In genomic region chr12:53324779-53325538, GRCh38 we compare ENCODE assay signal across 8 cellular contexts. TPM values are rescaled to one million over a fixed set of nuclear protein-coding genes. Genes with fewer than 3 reads are reported as not detected.
DNase-seq lines count a peak whose midpoint lies in the region; FAIRE-seq lines count a peak whose summit lies in the region.

No MANE protein-coding gene starts in this region.

- H3K4me1 ChIP-seq in ES-I3 (ENCODE audit: insufficient read depth, low read length), result peaks cover 11% of the 10 kb centered on the region; the same call in 1 of the 2 replicates

- H3K4me3 ChIP-seq in H7 (ENCODE audit: insufficient read depth, low read depth, low read length), result peak overlapping the region; percentile 62

- peaks cover 37% of the 10 kb centered on the region for H3K27me3 ChIP-seq in H7 (ENCODE audit: control insufficient read depth, insufficient read depth, low read length)

- DNase-seq in H7 (peak; percentile 97), M059J (ENCODE audit: low read depth) (peak; percentile 86), SHP77 (lab: John Stamatoyannopoulos, UW) (peak; percentile 72 to 85), frontal cortex (ENCODE audit: low spot score in 2 of 2) (peak; percentile 91 to 93), nucleus accumbens (lab: John Stamatoyannopoulos, UW) (peak in 55 of 56 donors; percentile 38 to 94 (median 85)), superior temporal gyrus (ENCODE audit: extremely low spot score) (peak; percentile 94)
- peak; percentile 78 for DNase-seq in activated gamma-delta T cell treated with anti-CD3 and anti-CD28 coated beads, Interleukin-2, amount 50 U/mL, for 16 hours (ENCODE audit: low read depth)

- no peak for FAIRE-seq in frontal cortex (lab: Jason Lieb, UNC)

- peak overlapping the region; percentile 48 for H3K9ac ChIP-seq in ES-I3 (ENCODE audit: low read depth, low read length)

- H3K9me3 ChIP-seq in ES-I3 (ENCODE audit: control insufficient read depth, insufficient read depth, low read length), result no peaks in the 10 kb centered on the region

- H3K36me3 ChIP-seq in ES-I3 (ENCODE audit: insufficient read depth, low read length) (no peaks in the 10 kb centered on the region), H7 (replicated peaks; ENCODE audit: control insufficient read depth, insufficient read depth, low read length) (no peaks in the 10 kb centered on the region)

RNA-seq across cellular contexts. Expression of gene AAAS, which starts 3.5 kb away (rescaled TPM):
- total RNA-seq in H7 (2014; rRNA removed; shearing (Covaris generic)), result 131 and 137 TPM in 2 replicates
- 34.7 and 51.6 TPM in 2 replicates for total RNA-seq in M059J (2014; rRNA removed; shearing (Covaris generic))
- total RNA-seq in frontal cortex, result 34.2 TPM

RNA-seq across cellular contexts. Expression of gene SP7, which starts 11.2 kb away (rescaled TPM):
- total RNA-seq in H7 (2014; rRNA removed; shearing (Covaris generic)), result 0.14 and 0.44 TPM in 2 replicates
- not detected in 2 replicates for total RNA-seq in M059J (2014; rRNA removed; shearing (Covaris generic))
- under 0.01 TPM for total RNA-seq in frontal cortex

RNA-seq across cellular contexts. Expression of gene MYG1, which starts 25.5 kb away (rescaled TPM):
- total RNA-seq in H7 (2014; rRNA removed; shearing (Covaris generic)), result 74.2 and 98.0 TPM in 2 replicates
- total RNA-seq in M059J (2014; rRNA removed; shearing (Covaris generic)), result 43.6 and 53.1 TPM in 2 replicates
- 45.7 TPM for total RNA-seq in frontal cortex

RNA-seq across cellular contexts. Expression of gene PFDN5, which starts 29.6 kb away (rescaled TPM):
- total RNA-seq in H7 (2014; rRNA removed; shearing (Covaris generic)), result 242 and 304 TPM in 2 replicates
- 404 and 498 TPM in 2 replicates for total RNA-seq in M059J (2014; rRNA removed; shearing (Covaris generic))
- 538 TPM for total RNA-seq in frontal cortex

RNA-seq across cellular contexts. Expression of gene SP1, which starts 55.0 kb away (rescaled TPM):
- total RNA-seq in H7 (2014; rRNA removed; shearing (Covaris generic)), result 46.7 and 51.8 TPM in 2 replicates
- total RNA-seq in M059J (2014; rRNA removed; shearing (Covaris generic)), result 26.2 and 41.5 TPM in 2 replicates
- total RNA-seq in frontal cortex, result 8.2 TPM

Comparison
In these comparisons a context has a peak if more than half of its experiments do, and no peak if none do; other contexts are left out.
1. Peak in every context shown above with its lines: DNase-seq and H3K4me3 ChIP-seq.